In genomic region chr14:97710726-97711125, GRCh38 we compare ENCODE assay signal across 19 cellular contexts.
"Had no signal": no experiment of that assay in that cellular context is flagged by ENCODE, and none has a peak within 500 bp of the region (broad histone marks: within the 10 kb centered on the region; RNA-seq: fewer than 3 reads in every experiment).

No MANE protein-coding gene starts in this region.

- H3K9me3 Mint-ChIP-seq: brain had no signal

- H3K36me3 Mint-ChIP-seq: brain had no signal

- H3K4me3 Mint-ChIP-seq: activated T-cell treated with anti-CD3 and anti-CD28 coated beads, Interleukin-2, amount 50 U/mL, for 72 hours; brain had no signal

- H3K27ac Mint-ChIP-seq: activated T-cell treated with anti-CD3 and anti-CD28 coated beads, Interleukin-2, amount 50 U/mL, for 72 hours had no signal

- H3K9me3 ChIP-seq: colonic mucosa, gastrocnemius medialis, prostate gland, right atrium auricular region, tibial artery had no signal

- H3K4me3 ChIP-seq: colonic mucosa, gastrocnemius medialis, prostate gland, right atrium auricular region, tibial artery had no signal

- H3K27ac ChIP-seq: colonic mucosa, gastrocnemius medialis, prostate gland, right atrium auricular region, tibial artery had no signal

- H3K36me3 ChIP-seq: colonic mucosa, gastrocnemius medialis, prostate gland, right atrium auricular region, tibial artery had no signal

- H3K27me3 Mint-ChIP-seq: brain had no signal

- ATAC-seq: activated T-cell treated with anti-CD3 and anti-CD28 coated beads, Interleukin-2, amount 50 U/mL, for 72 hours; gastrocnemius medialis; left ventricle myocardium superior; stimulated activated naive CD8-positive, alpha-beta T cell treated with anti-CD3 and anti-CD28 coated beads, Interleukin-15, Interleukin-2, amounts not matched to agents 100 U/mL and 50 U/mL, for 24 hours had no signal

- H3K27me3 ChIP-seq: colonic mucosa, gastrocnemius medialis, right atrium auricular region, tibial artery had no signal

- DNase-seq: activated CD4-positive, CD25-positive, alpha-beta regulatory T cell; activated effector memory CD4-positive, alpha-beta T cell treated with anti-CD3 and anti-CD28 coated beads, Interleukin-2, amount 50 U/mL, for 16 hours; activated naive CD4-positive, alpha-beta T cell treated with anti-CD3 and anti-CD28 coated beads, Interleukin-2, amount 50 U/mL, for 16 hours; activated T-cell treated with anti-CD3 and anti-CD28 coated beads, Interleukin-2, amount 50 U/mL, for 72 hours; anterior cingulate cortex; central memory CD4-positive, alpha-beta T cell; colonic mucosa; erythroblast; gastrocnemius medialis; head of caudate nucleus; left ventricle myocardium superior; stimulated activated naive CD8-positive, alpha-beta T cell treated with anti-CD3 and anti-CD28 coated beads, Interleukin-15, Interleukin-2, amounts not matched to agents 100 U/mL and 50 U/mL, for 24 hours; substantia nigra; SW 1271; T1000; tibial artery had no signal

- H3K4me1 ChIP-seq: colonic mucosa, gastrocnemius medialis, prostate gland, right atrium auricular region, tibial artery had no signal

- H3K4me1 Mint-ChIP-seq: brain had no signal
